Comparison of ENCODE assay signal across 1 cellular context in the genomic region with DNA sequence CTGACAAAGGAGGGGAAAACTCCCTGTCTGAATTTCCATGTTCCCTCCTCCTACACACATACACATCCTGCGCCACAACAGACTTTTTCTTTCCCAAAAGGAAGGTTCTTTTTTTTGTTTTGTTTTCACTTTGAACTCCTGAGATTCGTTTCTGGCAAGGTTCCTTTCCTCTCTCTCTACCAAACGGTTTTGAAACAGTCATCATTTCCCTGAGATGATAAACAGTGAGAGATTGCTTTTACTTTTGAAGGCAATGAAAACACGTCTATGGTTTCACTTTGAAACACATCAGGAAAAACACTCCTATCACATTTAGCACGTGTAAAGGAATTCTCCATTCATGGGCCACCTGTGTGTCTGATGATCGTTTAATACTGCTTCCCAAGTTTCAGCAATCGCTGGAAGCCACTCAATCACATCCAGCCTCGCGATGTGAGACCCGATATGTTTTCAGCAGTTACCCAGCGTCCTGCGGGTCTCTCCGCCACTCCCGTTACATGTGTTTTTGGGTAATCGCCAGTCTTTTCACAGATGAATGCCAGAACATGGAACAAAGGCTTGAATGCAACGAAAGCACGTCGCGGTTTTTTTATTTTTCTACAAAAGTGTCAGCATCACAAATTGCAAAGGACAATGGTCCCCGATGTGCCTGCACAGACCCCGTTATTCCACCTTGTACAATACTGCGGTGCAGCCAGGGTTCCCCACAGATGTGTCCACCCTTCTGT.
TF ChIP-seq lines count a peak whose summit lies in the region.

No MANE protein-coding gene starts in this region.

TF ChIP-seq in GM23338, 12 proteins besides CTCF, POLR2A, EP300 and RAD21 (continued from another document):
- TF ChIP-seq, protein P1, sequence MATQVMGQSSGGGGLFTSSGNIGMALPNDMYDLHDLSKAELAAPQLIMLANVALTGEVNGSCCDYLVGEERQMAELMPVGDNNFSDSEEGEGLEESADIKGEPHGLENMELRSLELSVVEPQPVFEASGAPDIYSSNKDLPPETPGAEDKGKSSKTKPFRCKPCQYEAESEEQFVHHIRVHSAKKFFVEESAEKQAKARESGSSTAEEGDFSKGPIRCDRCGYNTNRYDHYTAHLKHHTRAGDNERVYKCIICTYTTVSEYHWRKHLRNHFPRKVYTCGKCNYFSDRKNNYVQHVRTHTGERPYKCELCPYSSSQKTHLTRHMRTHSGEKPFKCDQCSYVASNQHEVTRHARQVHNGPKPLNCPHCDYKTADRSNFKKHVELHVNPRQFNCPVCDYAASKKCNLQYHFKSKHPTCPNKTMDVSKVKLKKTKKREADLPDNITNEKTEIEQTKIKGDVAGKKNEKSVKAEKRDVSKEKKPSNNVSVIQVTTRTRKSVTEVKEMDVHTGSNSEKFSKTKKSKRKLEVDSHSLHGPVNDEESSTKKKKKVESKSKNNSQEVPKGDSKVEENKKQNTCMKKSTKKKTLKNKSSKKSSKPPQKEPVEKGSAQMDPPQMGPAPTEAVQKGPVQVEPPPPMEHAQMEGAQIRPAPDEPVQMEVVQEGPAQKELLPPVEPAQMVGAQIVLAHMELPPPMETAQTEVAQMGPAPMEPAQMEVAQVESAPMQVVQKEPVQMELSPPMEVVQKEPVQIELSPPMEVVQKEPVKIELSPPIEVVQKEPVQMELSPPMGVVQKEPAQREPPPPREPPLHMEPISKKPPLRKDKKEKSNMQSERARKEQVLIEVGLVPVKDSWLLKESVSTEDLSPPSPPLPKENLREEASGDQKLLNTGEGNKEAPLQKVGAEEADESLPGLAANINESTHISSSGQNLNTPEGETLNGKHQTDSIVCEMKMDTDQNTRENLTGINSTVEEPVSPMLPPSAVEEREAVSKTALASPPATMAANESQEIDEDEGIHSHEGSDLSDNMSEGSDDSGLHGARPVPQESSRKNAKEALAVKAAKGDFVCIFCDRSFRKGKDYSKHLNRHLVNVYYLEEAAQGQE (IDR thresholded peaks at IDR 0.05; ENCODE audit: unreplicated experiment) = no peak
- no peak for TF ChIP-seq EZH2 (IDR thresholded peaks at IDR 0.05; ENCODE audit: low read depth, unreplicated experiment)
- TF ChIP-seq, protein P2, sequence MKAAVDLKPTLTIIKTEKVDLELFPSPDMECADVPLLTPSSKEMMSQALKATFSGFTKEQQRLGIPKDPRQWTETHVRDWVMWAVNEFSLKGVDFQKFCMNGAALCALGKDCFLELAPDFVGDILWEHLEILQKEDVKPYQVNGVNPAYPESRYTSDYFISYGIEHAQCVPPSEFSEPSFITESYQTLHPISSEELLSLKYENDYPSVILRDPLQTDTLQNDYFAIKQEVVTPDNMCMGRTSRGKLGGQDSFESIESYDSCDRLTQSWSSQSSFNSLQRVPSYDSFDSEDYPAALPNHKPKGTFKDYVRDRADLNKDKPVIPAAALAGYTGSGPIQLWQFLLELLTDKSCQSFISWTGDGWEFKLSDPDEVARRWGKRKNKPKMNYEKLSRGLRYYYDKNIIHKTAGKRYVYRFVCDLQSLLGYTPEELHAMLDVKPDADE (IDR thresholded peaks at IDR 0.05) = no peak
- no peak for TF ChIP-seq NANOG (IDR thresholded peaks at IDR 0.05; ENCODE audit: borderline replicate concordance)
- no peak for TF ChIP-seq JUNB (IDR thresholded peaks at IDR 0.05; ENCODE audit: unreplicated experiment)
- no peak for TF ChIP-seq POLR2AphosphoS5 (IDR thresholded peaks at IDR 0.05; ENCODE audit: low read depth)
- no peak for TF ChIP-seq ZNF114 (CRISPR knock-in tag; IDR thresholded peaks at IDR 0.05)
TF ChIP-seq in GM23338: peak in this region for 0.
